ENCODE assay signal across 12 cellular contexts in genomic region chr7:1663243-1663642, GRCh38. TPM values are rescaled to one million over a fixed set of nuclear protein-coding genes. Genes with fewer than 3 reads are reported as not detected.
DNase-seq lines count a peak whose midpoint lies in the region; ATAC-seq and TF ChIP-seq lines count a peak whose summit lies in the region.
"Had no signal": no experiment of that assay in that cellular context is flagged by ENCODE, and none has a peak within 500 bp of the region (broad histone marks: within the 10 kb centered on the region; RNA-seq: fewer than 3 reads in every experiment).

No MANE protein-coding gene starts in this region.

- no peak for TF ChIP-seq EP300 in sigmoid colon (IDR thresholded peaks at IDR 0.05)

- H3K27ac ChIP-seq in RWPE2 (ENCODE audit: poor library complexity, severe bottlenecking) (no peak overlapping the region), sigmoid colon (no peak overlapping the region), Karpas-422 (ENCODE audit: low read length) (no peak overlapping the region)
- H3K27ac ChIP-seq: neutrophil had no signal

- no peaks in the 10 kb centered on the region for H3K9me3 Mint-ChIP-seq in activated CD8-positive, alpha-beta memory T cell treated with anti-CD3 and anti-CD28 coated beads, Interleukin-2, amount 10 ng/mL, durations not matched to agents 7 days and 5 days (ENCODE audit: low read depth)

- H3K9me3 ChIP-seq in RWPE2 (ENCODE audit: severe bottlenecking) (no peaks in the 10 kb centered on the region), sigmoid colon (no peaks in the 10 kb centered on the region), Karpas-422 (ENCODE audit: low read length) (no peaks in the 10 kb centered on the region)
- H3K9me3 ChIP-seq: neutrophil had no signal

- peaks cover 2% of the 10 kb centered on the region for H3K4me1 Mint-ChIP-seq in activated CD8-positive, alpha-beta memory T cell treated with anti-CD3 and anti-CD28 coated beads, Interleukin-2, amount 10 ng/mL, durations not matched to agents 7 days and 5 days

- no peak for ATAC-seq in activated CD8-positive, alpha-beta memory T cell treated with anti-CD3 and anti-CD28 coated beads, Interleukin-2, amount 10 ng/mL, durations not matched to agents 7 days and 5 days
- ATAC-seq in RWPE2 (ENCODE audit: low read depth) (no peak), HG03039 (IDR thresholded peaks at IDR 0.05; ENCODE audit: unreplicated experiment) (no peak)

- H3K79me2 ChIP-seq in Karpas-422 (ENCODE audit: low read length): no peaks in the 10 kb centered on the region

- peak; percentile 48 for DNase-seq in activated CD8-positive, alpha-beta memory T cell treated with anti-CD3 and anti-CD28 coated beads, Interleukin-2, amount 50 U/mL, for 48 hours
- DNase-seq in activated CD8-positive, alpha-beta memory T cell treated with anti-CD3 and anti-CD28 coated beads, Interleukin-2, amount 10 ng/mL, durations not matched to agents 7 days and 5 days: no peak
- DNase-seq in RWPE2 (ENCODE audit: low spot score) (peak; percentile 49), iPS-NIHi11 (ENCODE audit: low spot score) (peak; percentile 8), sigmoid colon (peak; percentile 55), Karpas-422 (no peak), globus pallidus (ENCODE audit: low spot score) (no peak)
- DNase-seq: cortex of kidney, NCI-H1417 treated with DMSO at 0.1 percent for 48 hours, SHP77 had no signal

- CTCF ChIA-PET in activated CD8-positive, alpha-beta memory T cell treated with anti-CD3 and anti-CD28 coated beads, Interleukin-2, amount 10 ng/mL, durations not matched to agents 7 days and 5 days (lab: Charles Lee): no interaction called here

- intact Hi-C loops in sigmoid colon (cut with DNase I): no loop called here

- TF ChIP-seq CTCF in RWPE2 (IDR thresholded peaks at IDR 0.05; ENCODE audit: poor library complexity, severe bottlenecking) (no peak), sigmoid colon (IDR thresholded peaks at IDR 0.05) (no peak)

- H3K36me3 Mint-ChIP-seq in activated CD8-positive, alpha-beta memory T cell treated with anti-CD3 and anti-CD28 coated beads, Interleukin-2, amount 10 ng/mL, durations not matched to agents 7 days and 5 days: no peaks in the 10 kb centered on the region

- no peak overlapping the region for H3K4me3 Mint-ChIP-seq in activated CD8-positive, alpha-beta memory T cell treated with anti-CD3 and anti-CD28 coated beads, Interleukin-2, amount 10 ng/mL, durations not matched to agents 7 days and 5 days

- H3K4me1 ChIP-seq in RWPE2 (ENCODE audit: insufficient read depth, poor library complexity, severe bottlenecking) (no peaks in the 10 kb centered on the region), sigmoid colon (peaks cover 0 to 41% (median 40%) of the 10 kb centered on the region in 4 donors), Karpas-422 (ENCODE audit: low read length) (no peaks in the 10 kb centered on the region)

- no peaks in the 10 kb centered on the region for H3K9me2 ChIP-seq in Karpas-422 (replicated peaks; ENCODE audit: insufficient read depth, low read length)

- no peaks in the 10 kb centered on the region for H3K36me3 ChIP-seq in RWPE2 (ENCODE audit: low read depth)
- H3K36me3 ChIP-seq in sigmoid colon: no peaks in the 10 kb centered on the region
- H3K36me3 ChIP-seq in Karpas-422 (ENCODE audit: insufficient read depth, low read length): no peaks in the 10 kb centered on the region
- H3K36me3 ChIP-seq: neutrophil had no signal

- WGBS in sigmoid colon, 2 donors: 38 to 57% methylated on average over 11 of the region's 11 CpGs

- H3K9ac ChIP-seq in Karpas-422 (ENCODE audit: low read length): no peak overlapping the region

- no peak overlapping the region for H3K4me3 ChIP-seq in RWPE2 (ENCODE audit: severe bottlenecking)
- H3K4me3 ChIP-seq in sigmoid colon: no peak overlapping the region
- H3K4me3 ChIP-seq in Karpas-422 (ENCODE audit: low read length): no peak overlapping the region

- H3K27ac Mint-ChIP-seq in activated CD8-positive, alpha-beta memory T cell treated with anti-CD3 and anti-CD28 coated beads, Interleukin-2, amount 10 ng/mL, durations not matched to agents 7 days and 5 days: no peak overlapping the region

- no peak overlapping the region for H3K4me2 ChIP-seq in Karpas-422 (ENCODE audit: low read depth, low read length, poor library complexity, severe bottlenecking)

- TF ChIP-seq POLR2A in sigmoid colon (IDR thresholded peaks at IDR 0.05): no peak

- H4K20me1 ChIP-seq in Karpas-422 (ENCODE audit: insufficient read depth, low read depth, low read length): no peaks in the 10 kb centered on the region

- no peak overlapping the region for H2AFZ ChIP-seq in Karpas-422 (ENCODE audit: low read length)

- H3K27me3 ChIP-seq in RWPE2 (ENCODE audit: insufficient read depth, poor library complexity, severe bottlenecking) (peaks cover 59% of the 10 kb centered on the region), sigmoid colon (peaks cover 45 to 63% (median 61%) of the 10 kb centered on the region in 3 donors), Karpas-422 (ENCODE audit: low read length) (no peaks in the 10 kb centered on the region)

- H3K27me3 Mint-ChIP-seq in activated CD8-positive, alpha-beta memory T cell treated with anti-CD3 and anti-CD28 coated beads, Interleukin-2, amount 10 ng/mL, durations not matched to agents 7 days and 5 days: peaks cover 45% of the 10 kb centered on the region

RNA-seq across cellular contexts. Expression of gene ELFN1, which starts 6.8 kb away (rescaled TPM):
- not detected for total RNA-seq in activated CD8-positive, alpha-beta memory T cell treated with anti-CD3 and anti-CD28 coated beads, Interleukin-2, amount 10 ng/mL, durations not matched to agents 7 days and 5 days
- total RNA-seq in sigmoid colon: under 1 TPM; 0.33 to 0.55 (median 0.45) TPM
- under 1 TPM in 1 of 3 donors, not detected in 2; 0.83 TPM for polyA plus RNA-seq in sigmoid colon
- not detected in 2 replicates for total RNA-seq in Karpas-422 (2014; rRNA removed; shearing (Covaris generic); ENCODE audit: low replicate concordance)

Comparison
In these comparisons a context has a peak if more than half of its experiments do, and no peak if none do; other contexts are left out.
1. DNase-seq: peak in activated CD8-positive, alpha-beta memory T cell treated with anti-CD3 and anti-CD28 coated beads, Interleukin-2, amount 50 U/mL, for 48 hours (single experiment), RWPE2 (single experiment), iPS-NIHi11 (single experiment) and sigmoid colon (single experiment); none in activated CD8-positive, alpha-beta memory T cell treated with anti-CD3 and anti-CD28 coated beads, Interleukin-2, amount 10 ng/mL, durations not matched to agents 7 days and 5 days (single experiment), Karpas-422 (single experiment) and globus pallidus (single experiment).